In the genomic region with DNA sequence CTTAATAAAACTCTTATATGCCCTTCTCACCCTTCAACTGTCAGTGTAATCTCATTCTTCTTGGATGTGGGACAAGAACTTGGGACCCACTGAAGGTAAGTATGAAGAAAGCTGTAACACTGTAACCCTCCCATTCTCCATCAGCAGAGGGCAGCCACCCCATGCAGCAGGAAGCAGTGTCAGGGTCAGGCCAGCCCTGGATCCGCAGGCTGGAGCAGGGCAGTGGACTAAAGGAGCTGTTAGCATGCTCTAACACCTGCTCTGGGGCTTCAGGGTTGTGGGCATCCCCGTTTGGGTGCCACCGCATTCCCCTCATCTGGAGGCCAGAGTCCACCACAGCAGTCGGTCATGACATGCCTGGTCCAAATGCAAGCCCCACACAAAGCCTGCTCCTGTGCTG, we compare ENCODE assay signal across 17 cellular contexts.
"Had no signal": no experiment of that assay in that cellular context is flagged by ENCODE, and none has a peak within 500 bp of the region (broad histone marks: within the 10 kb centered on the region; RNA-seq: fewer than 3 reads in every experiment).

No MANE protein-coding gene starts in this region.

- H3K4me1 ChIP-seq: colonic mucosa, right lobe of liver had no signal

- H3K4me3 ChIP-seq: colonic mucosa, esophagus squamous epithelium, left lung, right lobe of liver, spleen, suprapubic skin had no signal

- H3K36me3 Mint-ChIP-seq: natural killer cell treated with Interleukin-12 subunit alpha and Interleukin-12 subunit beta and Interleukin-15 and Interleukin-18, amount 100 ng/mL, for 72 hours had no signal

- ATAC-seq: activated CD4-positive, CD25-positive, alpha-beta regulatory T cell treated with anti-CD3 and anti-CD28 coated beads, Interleukin-2, amount 50 U/mL, for 24 hours; activated naive CD4-positive, alpha-beta T cell treated with anti-CD3 and anti-CD28 coated beads, Interleukin-2, amount 50 U/mL, for 72 hours; left lung; right lobe of liver had no signal

- H3K27ac Mint-ChIP-seq: activated naive CD4-positive, alpha-beta T cell treated with anti-CD3 and anti-CD28 coated beads, Interleukin-2, amount 50 U/mL, for 72 hours; natural killer cell treated with Interleukin-12 subunit alpha and Interleukin-12 subunit beta and Interleukin-15 and Interleukin-18, amount 100 ng/mL, for 72 hours; stimulated activated naive CD8-positive, alpha-beta T cell treated with anti-CD3 and anti-CD28 coated beads, Interleukin-15, Interleukin-2, amounts not matched to agents 100 ng/mL and 50 ng/mL, for 24 hours had no signal

- H3K27ac ChIP-seq: colonic mucosa, esophagus squamous epithelium, left lung, right lobe of liver, spleen, suprapubic skin had no signal

- H3K27me3 Mint-ChIP-seq: natural killer cell treated with Interleukin-12 subunit alpha and Interleukin-12 subunit beta and Interleukin-15 and Interleukin-18, amount 100 ng/mL, for 72 hours; stimulated activated naive CD8-positive, alpha-beta T cell treated with anti-CD3 and anti-CD28 coated beads, Interleukin-15, Interleukin-2, amounts not matched to agents 100 ng/mL and 50 ng/mL, for 24 hours had no signal

- H3K9me3 ChIP-seq: colonic mucosa, esophagus squamous epithelium, right lobe of liver, suprapubic skin had no signal

- H3K4me3 Mint-ChIP-seq: natural killer cell treated with Interleukin-12 subunit alpha and Interleukin-12 subunit beta and Interleukin-15 and Interleukin-18, amount 100 ng/mL, for 72 hours; stimulated activated naive CD8-positive, alpha-beta T cell treated with anti-CD3 and anti-CD28 coated beads, Interleukin-15, Interleukin-2, amounts not matched to agents 100 ng/mL and 50 ng/mL, for 24 hours had no signal

- DNase-seq: activated effector memory CD4-positive, alpha-beta T cell treated with anti-CD3 and anti-CD28 coated beads, Interleukin-2, amount 50 U/mL, for 16 hours; caudate nucleus; colonic mucosa; esophagus squamous epithelium; foreskin fibroblast; hippocampal formation; kidney; left lung; mammary epithelial cell; right lobe of liver; spleen; trophoblast cell had no signal

- H3K36me3 ChIP-seq: colonic mucosa, esophagus squamous epithelium, left lung, right lobe of liver, spleen, suprapubic skin had no signal

- H3K27me3 ChIP-seq: colonic mucosa, esophagus squamous epithelium, left lung, right lobe of liver, spleen, suprapubic skin had no signal
